ENCODE assay signal across 32 cellular contexts in the genomic region with DNA sequence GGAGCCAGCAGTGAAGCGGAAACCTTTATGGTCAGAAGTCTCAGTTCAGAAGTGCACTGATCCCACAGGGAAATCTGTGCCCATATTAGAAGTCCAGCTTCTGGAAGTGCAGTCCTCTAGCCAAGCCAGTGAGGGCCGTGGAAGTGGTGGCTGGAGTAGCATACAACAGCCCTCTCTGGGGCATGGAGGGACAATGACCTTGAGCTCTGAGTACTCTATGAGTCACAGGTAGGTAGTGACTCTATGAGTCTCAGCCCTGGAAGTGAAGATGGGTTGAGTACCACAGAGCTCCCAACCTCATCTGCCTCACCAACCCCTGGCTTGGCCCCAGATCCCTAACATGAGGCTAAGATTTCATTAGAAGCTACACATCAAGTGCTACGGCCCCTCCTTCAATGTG.
"Had no signal": no experiment of that assay in that cellular context is flagged by ENCODE, and none has a peak within 500 bp of the region (broad histone marks: within the 10 kb centered on the region; RNA-seq: fewer than 3 reads in every experiment).

No MANE protein-coding gene starts in this region.

- H3K4me2 ChIP-seq: smooth muscle cell had no signal

- H2AFZ ChIP-seq: parathyroid adenoma had no signal

- ATAC-seq: naive thymus-derived CD8-positive, alpha-beta T cell; natural killer cell treated with Interleukin-12 subunit alpha and Interleukin-12 subunit beta and Interleukin-15 and Interleukin-18, amount 100 ng/mL, for 72 hours; psoas muscle; right cardiac atrium; sciatic nerve; stimulated activated naive B cell treated with anti-CD40 and anti-IgM and Interleukin-4, amounts not matched to agents 10 μg/mL and 1 μg/mL and 100 μg/mL, for 72 hours had no signal

- H3K27ac ChIP-seq: neutrophil, ovary, parathyroid adenoma, psoas muscle, skin epidermis, spleen, stomach, thoracic aorta, thyroid gland, tibial nerve, upper lobe of left lung, vagina had no signal

- H3K36me3 Mint-ChIP-seq: naive thymus-derived CD8-positive, alpha-beta T cell; natural killer cell treated with Interleukin-12 subunit alpha and Interleukin-12 subunit beta and Interleukin-15 and Interleukin-18, amount 100 ng/mL, for 72 hours; stimulated activated naive B cell treated with anti-CD40 and anti-IgM and Interleukin-4, amounts not matched to agents 10 μg/mL and 1 μg/mL and 100 μg/mL, for 72 hours had no signal

- H3K9ac ChIP-seq: parathyroid adenoma had no signal

- H3K27ac Mint-ChIP-seq: naive thymus-derived CD8-positive, alpha-beta T cell; natural killer cell treated with Interleukin-12 subunit alpha and Interleukin-12 subunit beta and Interleukin-15 and Interleukin-18, amount 100 ng/mL, for 72 hours; nephron progenitor cell; progenitor cell of endocrine pancreas; stimulated activated naive B cell treated with anti-CD40 and anti-IgM and Interleukin-4, amounts not matched to agents 10 μg/mL and 1 μg/mL and 100 μg/mL, for 72 hours; stimulated activated naive CD8-positive, alpha-beta T cell treated with anti-CD3 and anti-CD28 coated beads, Interleukin-15, Interleukin-2, amounts not matched to agents 100 ng/mL and 50 ng/mL, for 24 hours had no signal

- H3K27me3 ChIP-seq: neutrophil, ovary, spleen, stomach, thyroid gland, tibial nerve, upper lobe of left lung, vagina had no signal

- H3K4me3 ChIP-seq: ovary, psoas muscle, skin epidermis, smooth muscle cell, spleen, stomach, thoracic aorta, thyroid gland, tibial nerve, upper lobe of left lung, vagina had no signal

- H3K79me2 ChIP-seq: parathyroid adenoma had no signal

- H3K4me1 ChIP-seq: parathyroid adenoma, psoas muscle, spleen, stomach, thyroid gland, tibial nerve, upper lobe of left lung, vagina had no signal

- H3K36me3 ChIP-seq: neutrophil, ovary, spleen, stomach, thoracic aorta, thyroid gland, tibial nerve, upper lobe of left lung, vagina had no signal

- DNase-seq: naive thymus-derived CD8-positive, alpha-beta T cell; nephron progenitor cell; nucleus accumbens; ovary; posterior cingulate gyrus; psoas muscle; right cardiac atrium; spleen; stimulated activated CD4-positive, alpha-beta T cell treated with anti-CD3 and anti-CD28 coated beads, Interleukin-12 subunit alpha, Interleukin-12 subunit beta, amount 100 ng/mL, for 4 hours; stimulated activated CD4-positive, alpha-beta T cell treated with anti-CD3 and anti-CD28 coated beads, Interleukin-1b, Interleukin-23, amount 100 ng/mL, for 48 hours; stimulated activated CD4-positive, alpha-beta T cell treated with anti-CD3 and anti-CD28 coated beads, Interleukin-4, amount 100 ng/mL, for 1 hour; stimulated activated CD4-positive, alpha-beta T cell treated with anti-CD3 and anti-CD28 coated beads, Interleukin-4, amount 100 ng/mL, for 4 hours; stimulated activated CD8-positive, alpha-beta memory T cell treated with anti-CD3 and anti-CD28 coated beads, Interleukin-4, amount 100 ng/mL, for 48 hours; stimulated activated naive B cell treated with anti-CD40 and anti-IgM and Interleukin-4, amounts not matched to agents 10 μg/mL and 1 μg/mL and 100 μg/mL, for 72 hours; stimulated activated naive CD4-positive, alpha-beta T cell treated with Interleukin-2 at 50 U/mL for 16 hours; stomach; thyroid gland; trophoblast cell; upper lobe of left lung had no signal

- H3K9me3 ChIP-seq: neutrophil, ovary, psoas muscle, thoracic aorta, thyroid gland, upper lobe of left lung, vagina had no signal

- H3K27me3 Mint-ChIP-seq: natural killer cell treated with Interleukin-12 subunit alpha and Interleukin-12 subunit beta and Interleukin-15 and Interleukin-18, amount 100 ng/mL, for 72 hours; stimulated activated naive CD8-positive, alpha-beta T cell treated with anti-CD3 and anti-CD28 coated beads, Interleukin-15, Interleukin-2, amounts not matched to agents 100 ng/mL and 50 ng/mL, for 24 hours had no signal

- FAIRE-seq: urothelium cell line had no signal

- H3K9me3 Mint-ChIP-seq: neural crest cell; stimulated activated naive CD8-positive, alpha-beta T cell treated with anti-CD3 and anti-CD28 coated beads, Interleukin-15, Interleukin-2, amounts not matched to agents 100 ng/mL and 50 ng/mL, for 24 hours had no signal

- H3K4me1 Mint-ChIP-seq: naive thymus-derived CD8-positive, alpha-beta T cell; stimulated activated naive B cell treated with anti-CD40 and anti-IgM and Interleukin-4, amounts not matched to agents 10 μg/mL and 1 μg/mL and 100 μg/mL, for 72 hours had no signal

- H3K4me3 Mint-ChIP-seq: naive thymus-derived CD8-positive, alpha-beta T cell; natural killer cell treated with Interleukin-12 subunit alpha and Interleukin-12 subunit beta and Interleukin-15 and Interleukin-18, amount 100 ng/mL, for 72 hours; nephron progenitor cell; neural crest cell; stimulated activated naive B cell treated with anti-CD40 and anti-IgM and Interleukin-4, amounts not matched to agents 10 μg/mL and 1 μg/mL and 100 μg/mL, for 72 hours; stimulated activated naive CD8-positive, alpha-beta T cell treated with anti-CD3 and anti-CD28 coated beads, Interleukin-15, Interleukin-2, amounts not matched to agents 100 ng/mL and 50 ng/mL, for 24 hours had no signal
